12 cellular contexts compared by ENCODE assay signal in the genomic region with DNA sequence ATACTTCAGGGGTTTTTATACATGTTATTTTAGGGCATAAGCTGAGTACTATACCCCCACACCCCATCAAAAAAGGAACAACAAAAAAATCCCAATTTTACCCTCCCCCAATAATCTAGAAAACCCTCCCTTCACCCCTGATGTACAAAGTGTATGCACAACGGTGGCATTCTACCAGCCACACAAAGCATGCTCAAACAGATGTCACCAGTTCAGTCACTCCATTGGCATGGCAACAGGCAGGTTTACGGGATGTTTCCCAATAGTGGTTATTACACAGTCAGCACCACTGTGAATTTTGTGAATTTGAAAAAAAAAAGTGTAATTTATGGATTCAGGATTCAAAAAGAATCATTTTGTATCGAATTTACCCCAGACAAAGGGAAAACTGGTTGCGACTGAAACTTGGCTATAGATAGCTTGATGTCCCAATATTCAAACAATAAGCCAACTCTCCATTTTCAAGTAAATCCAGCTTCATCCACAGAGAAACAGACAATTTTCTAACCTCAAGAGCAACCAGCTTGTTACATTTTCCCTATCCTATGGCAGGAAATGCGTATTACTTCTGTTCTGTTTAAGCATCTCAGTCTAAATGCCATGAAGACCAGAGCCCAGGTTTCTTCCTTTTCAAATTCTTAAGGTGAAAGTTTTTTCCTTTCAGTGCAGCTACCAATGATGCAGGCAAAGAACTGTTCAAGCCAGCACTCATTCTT. TPM values are rescaled to one million over a fixed set of nuclear protein-coding genes. Genes with fewer than 3 reads are reported as not detected.
DNase-seq lines count a peak whose midpoint lies in the region; ATAC-seq and TF ChIP-seq lines count a peak whose summit lies in the region.
"Had no signal": no experiment of that assay in that cellular context is flagged by ENCODE, and none has a peak within 500 bp of the region (broad histone marks: within the 10 kb centered on the region; RNA-seq: fewer than 3 reads in every experiment).

No MANE protein-coding gene starts in this region.

- H3K27ac ChIP-seq in subcutaneous abdominal adipose tissue (ENCODE audit: low read depth, low read length) (peak overlapping the region; percentile 16), coronary artery (no peak overlapping the region)
- H3K27ac ChIP-seq: BLaER1 had no signal

- H3K4me1 Mint-ChIP-seq in activated CD4-positive, alpha-beta memory T cell treated with anti-CD3 and anti-CD28 coated beads, Interleukin-2, amount 10 ng/mL, durations not matched to agents 7 days and 5 days = peaks cover 20% of the 10 kb centered on the region
- H3K4me1 Mint-ChIP-seq in activated CD4-positive, alpha-beta memory T cell treated with anti-CD3 and anti-CD28 coated beads for 36 hours (ENCODE audit: low read depth) = peaks cover 20% of the 10 kb centered on the region

- peaks cover 0 to 5% (median 0%) of the 10 kb centered on the region in 5 donors for H3K4me1 ChIP-seq in subcutaneous abdominal adipose tissue (ENCODE audit: control insufficient read depth in 5 of 5, insufficient read depth in 5 of 5, low read length in 5 of 5)

- POLR2A ChIA-PET in activated CD4-positive, alpha-beta memory T cell treated with anti-CD3 and anti-CD28 coated beads, Interleukin-2, amount 10 ng/mL, durations not matched to agents 7 days and 5 days (lab: Charles Lee) = interaction anchor here (0.7 to 1.6 kb wide), 7 partner anchors 10 to 56 kb away, joined by 3 to 6 read pairs (median 4); no protein-coding TSS in a partner anchor
- POLR2A ChIA-PET in activated CD4-positive, alpha-beta memory T cell treated with anti-CD3 and anti-CD28 coated beads for 36 hours (lab: Charles Lee) = interaction anchor here (1.0 kb wide), 1 partner anchor 31 kb away, joined by 4 read pairs; no protein-coding TSS in a partner anchor

- H3K27me3 ChIP-seq in subcutaneous abdominal adipose tissue (ENCODE audit: control insufficient read depth in 5 of 5, insufficient read depth in 4 of 5, low read length in 5 of 5) = no peaks in the 10 kb centered on the region
- H3K27me3 ChIP-seq: BLaER1 had no signal

- no peak overlapping the region for H3K9ac ChIP-seq in subcutaneous abdominal adipose tissue (ENCODE audit: low read length in 5 of 5)
- H3K9ac ChIP-seq: BLaER1 had no signal

- CTCF ChIA-PET in activated CD4-positive, alpha-beta memory T cell treated with anti-CD3 and anti-CD28 coated beads, Interleukin-2, amount 10 ng/mL, durations not matched to agents 7 days and 5 days (lab: Charles Lee) = interaction anchor here (0.9 to 7.7 kb wide), 4 partner anchors 26 to 123 kb away, joined by 3 to 158 read pairs (median 4); partner anchors contain the start of gene SLC45A3
- CTCF ChIA-PET in activated CD4-positive, alpha-beta memory T cell treated with anti-CD3 and anti-CD28 coated beads for 36 hours (lab: Charles Lee) = interaction anchor here (0.7 to 11.7 kb wide), 5 partner anchors 19 to 263 kb away, joined by 3 to 317 read pairs (median 6); no protein-coding TSS in a partner anchor

- peaks cover 34 to 52% (median 39%) of the 10 kb centered on the region in 5 donors for H3K36me3 ChIP-seq in subcutaneous abdominal adipose tissue (ENCODE audit: control insufficient read depth in 5 of 5, insufficient read depth in 5 of 5, low read length in 5 of 5)

- H3K4me3 ChIP-seq in subcutaneous abdominal adipose tissue (ENCODE audit: low read depth in 1 of 5, low read length in 5 of 5) (no peak overlapping the region), coronary artery (no peak overlapping the region)
- H3K4me3 ChIP-seq: BLaER1, HAP-1 had no signal

- H3K9me3 Mint-ChIP-seq in activated CD4-positive, alpha-beta memory T cell treated with anti-CD3 and anti-CD28 coated beads, Interleukin-2, amount 10 ng/mL, durations not matched to agents 7 days and 5 days = no peaks in the 10 kb centered on the region
- no peaks in the 10 kb centered on the region for H3K9me3 Mint-ChIP-seq in activated CD4-positive, alpha-beta memory T cell treated with anti-CD3 and anti-CD28 coated beads for 36 hours

- no peak for TF ChIP-seq CTCF in coronary artery (IDR thresholded peaks at IDR 0.05)

- no peaks in the 10 kb centered on the region for H3K27me3 Mint-ChIP-seq in activated CD4-positive, alpha-beta memory T cell treated with anti-CD3 and anti-CD28 coated beads, Interleukin-2, amount 10 ng/mL, durations not matched to agents 7 days and 5 days
- no peaks in the 10 kb centered on the region for H3K27me3 Mint-ChIP-seq in activated CD4-positive, alpha-beta memory T cell treated with anti-CD3 and anti-CD28 coated beads for 36 hours

- no peak for DNase-seq in activated CD4-positive, alpha-beta memory T cell treated with anti-CD3 and anti-CD28 coated beads, Interleukin-2, amount 10 ng/mL, durations not matched to agents 7 days and 5 days
- DNase-seq in activated CD4-positive, alpha-beta memory T cell treated with anti-CD3 and anti-CD28 coated beads for 36 hours = no peak
- DNase-seq in SKM-1 (lab: John Stamatoyannopoulos, UW; ENCODE audit: unreplicated experiment) = peak; percentile 52
- peak; percentile 40 for DNase-seq in globus pallidus (ENCODE audit: low spot score)
- DNase-seq in coronary artery (ENCODE audit: low spot score) = no peak
- DNase-seq in stimulated activated CD4-positive, alpha-beta T cell treated with anti-CD3 and anti-CD28 coated beads, Interleukin-4, amount 100 ng/mL, for 24 hours = no peak
- DNase-seq: cerebellar nuclear complex, KBM-7 had no signal

- intact Hi-C loops in activated CD4-positive, alpha-beta memory T cell treated with anti-CD3 and anti-CD28 coated beads for 36 hours (cut with micrococcal nuclease) = no loop called here

- no peak overlapping the region for H3K4me3 Mint-ChIP-seq in activated CD4-positive, alpha-beta memory T cell treated with anti-CD3 and anti-CD28 coated beads, Interleukin-2, amount 10 ng/mL, durations not matched to agents 7 days and 5 days
- H3K4me3 Mint-ChIP-seq in activated CD4-positive, alpha-beta memory T cell treated with anti-CD3 and anti-CD28 coated beads for 36 hours = no peak overlapping the region

- no peak for ATAC-seq in GM21367 (IDR thresholded peaks at IDR 0.05; ENCODE audit: unreplicated experiment)

- peak overlapping the region; percentile 4 for H3K27ac Mint-ChIP-seq in activated CD4-positive, alpha-beta memory T cell treated with anti-CD3 and anti-CD28 coated beads, Interleukin-2, amount 10 ng/mL, durations not matched to agents 7 days and 5 days
- no peak overlapping the region for H3K27ac Mint-ChIP-seq in activated CD4-positive, alpha-beta memory T cell treated with anti-CD3 and anti-CD28 coated beads for 36 hours

- H3K36me3 Mint-ChIP-seq in activated CD4-positive, alpha-beta memory T cell treated with anti-CD3 and anti-CD28 coated beads, Interleukin-2, amount 10 ng/mL, durations not matched to agents 7 days and 5 days (ENCODE audit: low read depth) = peaks cover 61% of the 10 kb centered on the region
- H3K36me3 Mint-ChIP-seq in activated CD4-positive, alpha-beta memory T cell treated with anti-CD3 and anti-CD28 coated beads for 36 hours = peaks cover 33% of the 10 kb centered on the region

- H3K9me3 ChIP-seq in subcutaneous abdominal adipose tissue (ENCODE audit: control insufficient read depth in 5 of 5, low read length in 5 of 5) = no peaks in the 10 kb centered on the region
- H3K9me3 ChIP-seq: BLaER1, HAP-1 had no signal

RNA-seq across cellular contexts. Expression of gene SLC45A3, which starts 34.0 kb away (rescaled TPM):
- total RNA-seq in activated CD4-positive, alpha-beta memory T cell treated with anti-CD3 and anti-CD28 coated beads, Interleukin-2, amount 10 ng/mL, durations not matched to agents 7 days and 5 days = under 1 TPM in 1 of 2 experiments, not detected in 1; 0.18 TPM
- total RNA-seq in activated CD4-positive, alpha-beta memory T cell treated with anti-CD3 and anti-CD28 coated beads for 36 hours = under 1 TPM; 0.55 to 0.56 TPM

RNA-seq across cellular contexts. Expression of gene NUCKS1, which starts 35.6 kb away (rescaled TPM):
- total RNA-seq in activated CD4-positive, alpha-beta memory T cell treated with anti-CD3 and anti-CD28 coated beads, Interleukin-2, amount 10 ng/mL, durations not matched to agents 7 days and 5 days = 100 to 1,000 TPM; 163 to 185 TPM
- 100 to 1,000 TPM; 149 to 202 TPM for total RNA-seq in activated CD4-positive, alpha-beta memory T cell treated with anti-CD3 and anti-CD28 coated beads for 36 hours

Comparison
In these comparisons a context has a peak if more than half of its experiments do, and no peak if none do; other contexts are left out.
1. DNase-seq: peak in SKM-1 (single experiment) and globus pallidus (single experiment); none in activated CD4-positive, alpha-beta memory T cell treated with anti-CD3 and anti-CD28 coated beads, Interleukin-2, amount 10 ng/mL, durations not matched to agents 7 days and 5 days (single experiment), activated CD4-positive, alpha-beta memory T cell treated with anti-CD3 and anti-CD28 coated beads for 36 hours (single experiment), coronary artery (single experiment) and stimulated activated CD4-positive, alpha-beta T cell treated with anti-CD3 and anti-CD28 coated beads, Interleukin-4, amount 100 ng/mL, for 24 hours (single experiment).